In genomic region chr1:145824499-145824842, GRCh38 we compare ENCODE assay signal across 8 cellular contexts. TPM values are rescaled to one million over a fixed set of nuclear protein-coding genes. Genes with fewer than 3 reads are reported as not detected.
DNase-seq lines count a peak whose midpoint lies in the region; ATAC-seq and TF ChIP-seq lines count a peak whose summit lies in the region.

No MANE protein-coding gene starts in this region.

- H3K4me3 ChIP-seq in NB4 (ENCODE audit: low read depth, low read length) = peak overlapping the region; percentile 99
- H3K4me3 ChIP-seq in ectodermal cell (ENCODE audit: insufficient read depth, low read depth, low read length) = peak overlapping the region; percentile 74

- H3K4me1 ChIP-seq in ectodermal cell (ENCODE audit: control insufficient read depth, insufficient read depth, low read length) = peaks cover 4% of the 10 kb centered on the region

- H3K27ac ChIP-seq in C4-2B (peak overlapping the region; percentile 81), ectodermal cell (ENCODE audit: insufficient read depth, low read depth, low read length, poor library complexity, severe bottlenecking) (peak overlapping the region; percentile 94)

- ATAC-seq in HG03159 (IDR thresholded peaks at IDR 0.05; ENCODE audit: unreplicated experiment) (no peak), GM19395 (IDR thresholded peaks at IDR 0.05; ENCODE audit: unreplicated experiment) (no peak)

- no peaks in the 10 kb centered on the region for H3K27me3 ChIP-seq in ectodermal cell (ENCODE audit: control insufficient read depth, insufficient read depth, low read length, poor library complexity, severe bottlenecking)

- WGBS in ectodermal cell, 2 experiments = 3 to 4% methylated on average over 7 of the region's 7 CpGs

- peaks cover 30% of the 10 kb centered on the region for H3K36me3 ChIP-seq in ectodermal cell (ENCODE audit: control insufficient read depth, insufficient read depth, low read length)

- peak overlapping the region; percentile 96 for H3K4me3 Mint-ChIP-seq in nephron progenitor cell

- H3K9me3 ChIP-seq in ectodermal cell (ENCODE audit: control insufficient read depth, low read length) = no peaks in the 10 kb centered on the region

- no peaks in the 10 kb centered on the region for H3K27me3 Mint-ChIP-seq in nephron progenitor cell (ENCODE audit: low read depth, poor library complexity)

- peaks cover 36% of the 10 kb centered on the region for H3K36me3 Mint-ChIP-seq in nephron progenitor cell (ENCODE audit: low read depth)

- TF ChIP-seq POLR2A in NB4 (IDR thresholded peaks at IDR 0.05; ENCODE audit: extremely low read depth, insufficient read length) = no peak

- H3K4me1 Mint-ChIP-seq in nephron progenitor cell = peaks cover 24% of the 10 kb centered on the region

- H3K27ac Mint-ChIP-seq in nephron progenitor cell = peak overlapping the region; percentile 99

- peaks cover 1% of the 10 kb centered on the region for H3K9me3 Mint-ChIP-seq in nephron progenitor cell

- DNase-seq in NB4 (ENCODE audit: low read depth) (no peak), nephron progenitor cell (no peak), DMS114 treated with DMSO at 0.1 percent for 48 hours (lab: John Stamatoyannopoulos, UW; ENCODE audit: unreplicated experiment) (no peak)
- DNase-seq in activated CD4-positive, alpha-beta T cell treated with anti-CD3 and anti-CD28 coated beads for 4 hours = no peak

- TF ChIP-seq CTCF in C4-2B (conservative IDR thresholded peaks at IDR 0.05) (no peak), NB4 (IDR thresholded peaks at IDR 0.05; ENCODE audit: low read depth, low read length) (no peak), nephron progenitor cell (IDR thresholded peaks at IDR 0.05) (no peak)

RNA-seq across cellular contexts. Expression of gene POLR3C, which starts 0.5 kb away (rescaled TPM):
- polyA plus RNA-seq in ectodermal cell (2013, experiment 1 of 4) = 33.5 TPM
- 36.3 TPM for polyA plus RNA-seq in ectodermal cell (2013, experiment 2 of 4)
- polyA plus RNA-seq in ectodermal cell (2013, experiment 3 of 4) = 28.3 TPM
- 32.2 TPM for polyA plus RNA-seq in ectodermal cell (2013, experiment 4 of 4)

RNA-seq across cellular contexts. Expression of gene RNF115, which starts 0.6 kb away (rescaled TPM):
- polyA plus RNA-seq in ectodermal cell (2013, experiment 1 of 4) = 11.8 TPM
- 14.1 TPM for polyA plus RNA-seq in ectodermal cell (2013, experiment 2 of 4)
- polyA plus RNA-seq in ectodermal cell (2013, experiment 3 of 4) = 7.8 TPM
- polyA plus RNA-seq in ectodermal cell (2013, experiment 4 of 4) = 8.7 TPM

RNA-seq across cellular contexts. Expression of gene NUDT17, which starts 21.0 kb away (rescaled TPM):
- polyA plus RNA-seq in ectodermal cell (2013, experiment 1 of 4) = 4.8 TPM
- 6.3 TPM for polyA plus RNA-seq in ectodermal cell (2013, experiment 2 of 4)
- polyA plus RNA-seq in ectodermal cell (2013, experiment 3 of 4) = 4.4 TPM
- polyA plus RNA-seq in ectodermal cell (2013, experiment 4 of 4) = 6.2 TPM

RNA-seq across cellular contexts. Expression of gene PIAS3, which starts 34.4 kb away (rescaled TPM):
- polyA plus RNA-seq in ectodermal cell (2013, experiment 1 of 4) = 66.7 TPM
- 65.8 TPM for polyA plus RNA-seq in ectodermal cell (2013, experiment 2 of 4)
- polyA plus RNA-seq in ectodermal cell (2013, experiment 3 of 4) = 57.5 TPM
- polyA plus RNA-seq in ectodermal cell (2013, experiment 4 of 4) = 64.4 TPM
